ENCODE assay signal across 8 cellular contexts in the genomic region with DNA sequence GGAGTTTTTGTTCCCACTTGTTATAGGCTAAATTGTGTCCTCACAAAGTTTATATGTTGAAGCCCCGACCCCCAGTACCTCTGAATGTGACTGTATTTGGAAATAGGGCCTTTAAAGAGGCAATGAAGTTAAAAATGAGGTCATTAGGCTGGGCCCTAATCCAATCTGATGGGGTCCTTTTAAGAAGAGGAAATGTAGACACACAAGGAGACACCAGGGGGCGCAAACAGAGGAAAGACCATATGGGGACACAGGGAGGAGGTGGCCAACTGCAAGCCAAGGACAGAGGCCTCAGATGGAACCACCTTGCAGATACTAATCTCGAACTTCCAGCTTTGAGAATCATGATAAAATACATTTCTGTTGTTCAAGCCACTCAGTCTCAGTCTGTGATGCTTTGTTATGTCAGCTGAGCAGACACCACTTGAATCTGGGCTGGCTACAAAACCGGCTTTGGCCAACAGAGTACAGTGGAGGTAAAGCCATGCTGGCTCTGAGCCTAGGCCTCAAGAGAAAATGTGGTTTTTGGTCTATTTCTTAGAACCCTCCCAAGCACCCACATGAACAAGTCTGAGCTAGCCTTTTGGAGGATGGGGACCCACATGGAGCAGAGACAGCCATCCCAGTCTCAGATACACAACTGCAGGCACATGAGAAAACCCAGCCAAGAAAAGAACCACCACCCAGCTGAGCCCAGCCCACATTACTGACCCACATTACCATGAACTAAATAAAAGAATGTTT. TPM values are rescaled to one million over a fixed set of nuclear protein-coding genes. Genes with fewer than 3 reads are reported as not detected.
DNase-seq lines count a peak whose midpoint lies in the region; ATAC-seq and TF ChIP-seq lines count a peak whose summit lies in the region.
"Not testable (repeated sequence)": the region's sequence is repeated elsewhere in the genome, so short reads cannot be mapped to it uniquely, and the experiment has no call there.

No MANE protein-coding gene starts in this region.

- peak; percentile 35 for DNase-seq in DMS79 (lab: John Stamatoyannopoulos, UW)
- peak; percentile 12 for DNase-seq in NCI-H524 treated with DMSO at 0.1 percent for 48 hours (lab: John Stamatoyannopoulos, UW)
- peak; percentile 23 for DNase-seq in T-helper 2 cell treated with Interferon-gamma antibody and Interleukin-4, amounts not matched to agents 5 μg/mL and 100 μg/mL, for 36 hours (ENCODE audit: low spot score)
- DNase-seq in activated naive CD8-positive, alpha-beta T cell treated with anti-CD3 and anti-CD28 coated beads, Interleukin-2, amount 10 ng/mL, durations not matched to agents 7 days and 5 days, result not testable (repeated sequence)
- DNase-seq in glomerular visceral epithelial cell (ENCODE audit: extremely low spot score), result peak; percentile 43
- peak; percentile 56 for DNase-seq in neural crest cell (ENCODE audit: low read depth, low spot score)
- peak; percentile 28 for DNase-seq in stromal cell of bone marrow (ENCODE audit: low read depth)

- ATAC-seq in activated naive CD8-positive, alpha-beta T cell treated with anti-CD3 and anti-CD28 coated beads, Interleukin-2, amount 10 ng/mL, durations not matched to agents 7 days and 5 days (ENCODE audit: low read depth), result peak; percentile 59

- not testable (repeated sequence) for H3K27me3 ChIP-seq in KMS-11 (ENCODE audit: insufficient read depth, low read depth)

- H3K79me2 ChIP-seq in KMS-11 (ENCODE audit: insufficient read depth, low read depth), result not testable (repeated sequence)

- H3K4me1 Mint-ChIP-seq in T-helper 2 cell treated with Interferon-gamma antibody and Interleukin-4, amounts not matched to agents 5 μg/mL and 100 μg/mL, for 36 hours (ENCODE audit: low read depth); activated naive CD8-positive, alpha-beta T cell treated with anti-CD3 and anti-CD28 coated beads, Interleukin-2, amount 10 ng/mL, durations not matched to agents 7 days and 5 days; neural crest cell: not testable (repeated sequence)

- peak; percentile 55 for TF ChIP-seq CTCF in KMS-11 (conservative IDR thresholded peaks at IDR 0.05; ENCODE audit: low read depth, low read length)
- peak; percentile 47 for TF ChIP-seq CTCF in neural crest cell (conservative IDR thresholded peaks at IDR 0.05)

- H3K36me3 Mint-ChIP-seq in T-helper 2 cell treated with Interferon-gamma antibody and Interleukin-4, amounts not matched to agents 5 μg/mL and 100 μg/mL, for 36 hours (ENCODE audit: low read depth); activated naive CD8-positive, alpha-beta T cell treated with anti-CD3 and anti-CD28 coated beads, Interleukin-2, amount 10 ng/mL, durations not matched to agents 7 days and 5 days; neural crest cell (ENCODE audit: low read depth): not testable (repeated sequence)

- H3K27ac ChIP-seq in KMS-11, result peak overlapping the region; percentile 38; the same call in 1 of the 2 replicates

- not testable (repeated sequence) for H3K9ac ChIP-seq in KMS-11

- H3K4me3 Mint-ChIP-seq in T-helper 2 cell treated with Interferon-gamma antibody and Interleukin-4, amounts not matched to agents 5 μg/mL and 100 μg/mL, for 36 hours; activated naive CD8-positive, alpha-beta T cell treated with anti-CD3 and anti-CD28 coated beads, Interleukin-2, amount 10 ng/mL, durations not matched to agents 7 days and 5 days; neural crest cell: not testable (repeated sequence)

- POLR2A ChIA-PET in activated naive CD8-positive, alpha-beta T cell treated with anti-CD3 and anti-CD28 coated beads, Interleukin-2, amount 10 ng/mL, durations not matched to agents 7 days and 5 days (lab: Charles Lee), result not testable (repeated sequence)

- not testable (repeated sequence) for H3K4me3 ChIP-seq in KMS-11 (IDR thresholded peaks at IDR 0.05; ENCODE audit: insufficient read depth, low read depth, low read length)

- not testable (repeated sequence) for H3K4me2 ChIP-seq in KMS-11

- not testable (repeated sequence) for H4K20me1 ChIP-seq in KMS-11 (ENCODE audit: insufficient read depth)

- H3K9me3 Mint-ChIP-seq in T-helper 2 cell treated with Interferon-gamma antibody and Interleukin-4, amounts not matched to agents 5 μg/mL and 100 μg/mL, for 36 hours; activated naive CD8-positive, alpha-beta T cell treated with anti-CD3 and anti-CD28 coated beads, Interleukin-2, amount 10 ng/mL, durations not matched to agents 7 days and 5 days; neural crest cell: not testable (repeated sequence)

- not testable (repeated sequence) for H3K27ac Mint-ChIP-seq in T-helper 2 cell treated with Interferon-gamma antibody and Interleukin-4, amounts not matched to agents 5 μg/mL and 100 μg/mL, for 36 hours; activated naive CD8-positive, alpha-beta T cell treated with anti-CD3 and anti-CD28 coated beads, Interleukin-2, amount 10 ng/mL, durations not matched to agents 7 days and 5 days; neural crest cell (ENCODE audit: unreplicated experiment)

- not testable (repeated sequence) for H3K36me3 ChIP-seq in KMS-11 (ENCODE audit: insufficient read depth)

- peaks cover 43% of the 10 kb centered on the region for H3K4me1 ChIP-seq in KMS-11 (ENCODE audit: low read depth, poor library complexity, severe bottlenecking)

- H3K27me3 Mint-ChIP-seq in T-helper 2 cell treated with Interferon-gamma antibody and Interleukin-4, amounts not matched to agents 5 μg/mL and 100 μg/mL, for 36 hours (ENCODE audit: low read depth); activated naive CD8-positive, alpha-beta T cell treated with anti-CD3 and anti-CD28 coated beads, Interleukin-2, amount 10 ng/mL, durations not matched to agents 7 days and 5 days; neural crest cell (ENCODE audit: low read depth): not testable (repeated sequence)

- peak overlapping the region; percentile 59 for H2AFZ ChIP-seq in KMS-11 (ENCODE audit: low read depth)

RNA-seq across cellular contexts. Expression of gene ABCC6, which starts 20.7 kb away (rescaled TPM):
- total RNA-seq in activated naive CD8-positive, alpha-beta T cell treated with anti-CD3 and anti-CD28 coated beads, Interleukin-2, amount 10 ng/mL, durations not matched to agents 7 days and 5 days, result not detected
- 0.77 and 2.2 TPM in 2 replicates for total RNA-seq in neural crest cell

RNA-seq across cellular contexts. Expression of gene NOMO3, which starts 29.8 kb away (rescaled TPM):
- 10 to 100 TPM; 24.4 to 29.3 TPM for total RNA-seq in activated naive CD8-positive, alpha-beta T cell treated with anti-CD3 and anti-CD28 coated beads, Interleukin-2, amount 10 ng/mL, durations not matched to agents 7 days and 5 days
- 27.4 and 38.6 TPM in 2 replicates for total RNA-seq in neural crest cell
